Comparison of ENCODE assay signal across 32 cellular contexts in genomic region chr5:115629903-115630302, GRCh38. TPM values are rescaled to one million over a fixed set of nuclear protein-coding genes. Genes with fewer than 3 reads are reported as not detected.
"Had no signal": no experiment of that assay in that cellular context is flagged by ENCODE, and none has a peak within 500 bp of the region (broad histone marks: within the 10 kb centered on the region; RNA-seq: fewer than 3 reads in every experiment).

No MANE protein-coding gene starts in this region.

- H3K9me3 ChIP-seq: ascending aorta had no signal

- ATAC-seq: activated CD4-positive, alpha-beta T cell treated with anti-CD3 and anti-CD28 coated beads for 36 hours; activated CD4-positive, CD25-positive, alpha-beta regulatory T cell treated with anti-CD3 and anti-CD28 coated beads, Interleukin-2, amount 50 U/mL, for 24 hours; activated CD8-positive, alpha-beta memory T cell treated with anti-CD3 and anti-CD28 coated beads, Interleukin-2, amount 10 ng/mL, durations not matched to agents 7 days and 5 days; activated CD8-positive, alpha-beta T cell treated with anti-CD3 and anti-CD28 coated beads, Interleukin-2, amount 10 ng/mL, durations not matched to agents 7 days and 5 days; activated naive CD8-positive, alpha-beta T cell treated with anti-CD3 and anti-CD28 coated beads, Interleukin-2, amount 50 U/mL, for 24 hours; WTC11 had no signal

- H3K27ac ChIP-seq: ascending aorta, cardiac muscle cell, WERI-Rb-1 had no signal

- H3K27me3 ChIP-seq: ascending aorta, cardiac muscle cell had no signal

- H3K4me3 ChIP-seq: ascending aorta, cardiac muscle cell had no signal

- H3K36me3 ChIP-seq: ascending aorta, cardiac muscle cell had no signal

- DNase-seq: activated CD4-positive, alpha-beta memory T cell treated with anti-CD3 and anti-CD28 coated beads, Interleukin-2, amount 10 ng/mL, durations not matched to agents 7 days and 5 days; activated CD4-positive, alpha-beta T cell treated with anti-CD3 and anti-CD28 coated beads for 1 hour; activated CD4-positive, alpha-beta T cell treated with anti-CD3 and anti-CD28 coated beads for 36 hours; activated CD4-positive, alpha-beta T cell treated with anti-CD3 and anti-CD28 coated beads for 48 hours; activated CD4-positive, alpha-beta T cell treated with anti-CD3 and anti-CD28 coated beads, Interleukin-2, amount 10 ng/mL, durations not matched to agents 7 days and 5 days; activated CD4-positive, alpha-beta T cell treated with anti-CD3 and anti-CD28 coated beads, Interleukin-2, amount 50 U/mL, for 48 hours; activated CD4-positive, CD25-positive, alpha-beta regulatory T cell; activated CD8-positive, alpha-beta memory T cell treated with anti-CD3 and anti-CD28 coated beads for 24 hours; activated CD8-positive, alpha-beta memory T cell treated with anti-CD3 and anti-CD28 coated beads, Interleukin-2, amount 10 ng/mL, durations not matched to agents 7 days and 5 days; activated CD8-positive, alpha-beta memory T cell treated with anti-CD3 and anti-CD28 coated beads, Interleukin-2, amount 50 U/mL, for 48 hours; activated CD8-positive, alpha-beta T cell treated with anti-CD3 and anti-CD28 coated beads, Interleukin-2, amount 10 ng/mL, durations not matched to agents 7 days and 5 days; activated effector memory CD4-positive, alpha-beta T cell treated with Interleukin-2 at 50 U/mL for 16 hours; activated gamma-delta T cell; activated naive CD4-positive, alpha-beta T cell treated with anti-CD3 and anti-CD28 coated beads, Interleukin-2, amount 10 ng/mL, durations not matched to agents 7 days and 5 days; activated naive CD4-positive, alpha-beta T cell treated with Interleukin-2 at 50 U/mL for 16 hours; activated naive CD8-positive, alpha-beta T cell treated with anti-CD3 and anti-CD28 coated beads, Interleukin-2, amount 10 ng/mL, durations not matched to agents 7 days and 5 days; activated naive CD8-positive, alpha-beta T cell treated with anti-CD3 and anti-CD28 coated beads, Interleukin-2, amount 50 U/mL, for 24 hours; activated T-cell treated with anti-CD3 and anti-CD28 coated beads, Interleukin-2, amount 50 U/mL, for 24 hours; activated T-cell treated with anti-CD3 and anti-CD28 coated beads, Interleukin-2, amount 50 U/mL, for 48 hours; amygdala; anterior cingulate cortex; caudate nucleus; cerebellar nuclear complex; T-helper 1 cell; T-helper 2 cell; T-helper 9 cell; WERI-Rb-1 had no signal

RNA-seq across cellular contexts. Expression of gene TICAM2, which starts 27.6 kb away (rescaled TPM):
- total RNA-seq: activated T-helper 2 cell treated with anti-CD3 and anti-CD28 coated beads, Interferon-gamma antibody, Interleukin-2, Interleukin-4, amounts not matched to agents 10 μg/mL and 5 μg/mL and 100 μg/mL, durations not matched to agents 14 hours and 24 hours and 36 hours had no signal
